ENCODE assay signal across 14 cellular contexts in genomic region chr7:35512716-35513115, GRCh38.
DNase-seq lines count a peak whose midpoint lies in the region; ATAC-seq and TF ChIP-seq lines count a peak whose summit lies in the region.
"Had no signal": no experiment of that assay in that cellular context is flagged by ENCODE, and none has a peak within 500 bp of the region (broad histone marks: within the 10 kb centered on the region; RNA-seq: fewer than 3 reads in every experiment).

No MANE protein-coding gene starts in this region.

- DNase-seq in heart right ventricle (no peak), left ventricle myocardium inferior (no peak), left cardiac atrium (no peak), left lobe of liver (ENCODE audit: low spot score) (peak; percentile 73), pons (ENCODE audit: low spot score) (peak; percentile 2)
- no peak for DNase-seq in activated CD8-positive, alpha-beta T cell treated with anti-CD3 and anti-CD28 coated beads, Interleukin-2, amount 10 ng/mL, durations not matched to agents 7 days and 5 days
- DNase-seq: ACHN; Caco-2; CD4-positive, alpha-beta T cell; GOT3; H7 had no signal

- CTCF ChIA-PET in activated CD8-positive, alpha-beta T cell treated with anti-CD3 and anti-CD28 coated beads, Interleukin-2, amount 10 ng/mL, durations not matched to agents 7 days and 5 days (lab: Charles Lee) = interaction anchor here (2.1 kb wide), 1 partner anchor 8 kb away, joined by 6 read pairs; no protein-coding TSS in a partner anchor

- no peaks in the 10 kb centered on the region for H3K4me1 Mint-ChIP-seq in activated CD8-positive, alpha-beta T cell treated with anti-CD3 and anti-CD28 coated beads, Interleukin-2, amount 10 ng/mL, durations not matched to agents 7 days and 5 days (ENCODE audit: low read depth)

- no peaks in the 10 kb centered on the region for H3K9me3 Mint-ChIP-seq in activated CD8-positive, alpha-beta T cell treated with anti-CD3 and anti-CD28 coated beads, Interleukin-2, amount 10 ng/mL, durations not matched to agents 7 days and 5 days (ENCODE audit: insufficient read depth)
- H3K9me3 Mint-ChIP-seq: CD4-positive, alpha-beta T cell had no signal

- no peak overlapping the region for H3K4me3 Mint-ChIP-seq in activated CD8-positive, alpha-beta T cell treated with anti-CD3 and anti-CD28 coated beads, Interleukin-2, amount 10 ng/mL, durations not matched to agents 7 days and 5 days
- H3K4me3 Mint-ChIP-seq: CD4-positive, alpha-beta T cell had no signal

- H3K9me3 ChIP-seq in heart right ventricle (no peaks in the 10 kb centered on the region), left ventricle myocardium inferior (replicated peaks) (no peaks in the 10 kb centered on the region)
- H3K9me3 ChIP-seq: Caco-2 had no signal

- intact Hi-C loops in heart right ventricle (cut with DNase I) (loop anchor here in 2 of 10 donors (10.0 kb wide), 2 partner anchors 88 to 258 kb away; partner anchors contain the start of gene TBX20 (in 1 of the 2)), left ventricle myocardium inferior (cut with micrococcal nuclease) (no loop called here), left cardiac atrium (cut with DNase I) (loop anchor here (5.0 to 10.0 kb wide), 2 partner anchors 45 to 88 kb away; no protein-coding TSS in a partner anchor)

- H3K27me3 ChIP-seq in heart right ventricle (no peaks in the 10 kb centered on the region), left ventricle myocardium inferior (ENCODE audit: low read depth) (no peaks in the 10 kb centered on the region)

- no peak overlapping the region for H3K4me3 ChIP-seq in heart right ventricle
- no peak overlapping the region for H3K4me3 ChIP-seq in left ventricle myocardium inferior

- WGBS in heart right ventricle, 2 donors = 50 to 52% methylated on average over 5 of the region's 5 CpGs

- ATAC-seq in heart right ventricle (peak in 5 of 8 donors; percentile 38 to 64 (median 50)), left cardiac atrium (peak; percentile 47 to 57), left lobe of liver (peak; percentile 91), GM18498 (IDR thresholded peaks at IDR 0.05; ENCODE audit: unreplicated experiment) (no peak), GM18867 (IDR thresholded peaks at IDR 0.05; ENCODE audit: unreplicated experiment) (no peak)
- ATAC-seq in activated CD8-positive, alpha-beta T cell treated with anti-CD3 and anti-CD28 coated beads, Interleukin-2, amount 10 ng/mL, durations not matched to agents 7 days and 5 days = no peak

- POLR2A ChIA-PET in activated CD8-positive, alpha-beta T cell treated with anti-CD3 and anti-CD28 coated beads, Interleukin-2, amount 10 ng/mL, durations not matched to agents 7 days and 5 days (lab: Charles Lee) = no interaction called here

- peaks cover 0 to 7% (median 0%) of the 10 kb centered on the region in 9 donors for H3K4me1 ChIP-seq in heart right ventricle
- peaks cover 8% of the 10 kb centered on the region for H3K4me1 ChIP-seq in left ventricle myocardium inferior
- H3K4me1 ChIP-seq: Caco-2 had no signal

- H3K27me3 Mint-ChIP-seq in activated CD8-positive, alpha-beta T cell treated with anti-CD3 and anti-CD28 coated beads, Interleukin-2, amount 10 ng/mL, durations not matched to agents 7 days and 5 days (ENCODE audit: low read depth) = peaks cover 11% of the 10 kb centered on the region
- H3K27me3 Mint-ChIP-seq: CD4-positive, alpha-beta T cell had no signal

- H3K36me3 ChIP-seq in heart right ventricle (no peaks in the 10 kb centered on the region), left ventricle myocardium inferior (no peaks in the 10 kb centered on the region)

- H3K27ac Mint-ChIP-seq in activated CD8-positive, alpha-beta T cell treated with anti-CD3 and anti-CD28 coated beads, Interleukin-2, amount 10 ng/mL, durations not matched to agents 7 days and 5 days = no peak overlapping the region
- H3K27ac Mint-ChIP-seq: CD4-positive, alpha-beta T cell had no signal

- TF ChIP-seq CTCF in heart right ventricle (IDR thresholded peaks at IDR 0.05) (no peak), left ventricle myocardium inferior (IDR thresholded peaks at IDR 0.05; ENCODE audit: borderline replicate concordance) (no peak)

- H3K36me3 Mint-ChIP-seq in activated CD8-positive, alpha-beta T cell treated with anti-CD3 and anti-CD28 coated beads, Interleukin-2, amount 10 ng/mL, durations not matched to agents 7 days and 5 days (ENCODE audit: low read depth) = no peaks in the 10 kb centered on the region

- H3K27ac ChIP-seq in heart right ventricle (peak overlapping the region in 1 of 10 donors; percentile 7), left ventricle myocardium inferior (replicated peaks) (no peak overlapping the region)
- H3K27ac ChIP-seq: C4-2B had no signal

Comparison
In these comparisons a context has a peak if more than half of its experiments do, and no peak if none do; other contexts are left out.
1. ATAC-seq: peak in heart right ventricle (5 of 8), left cardiac atrium (2 of 2) and left lobe of liver (single experiment); none in GM18498 (single experiment), GM18867 (single experiment) and activated CD8-positive, alpha-beta T cell treated with anti-CD3 and anti-CD28 coated beads, Interleukin-2, amount 10 ng/mL, durations not matched to agents 7 days and 5 days (single experiment).
2. DNase-seq: peak in left lobe of liver (single experiment) and pons (single experiment); none in heart right ventricle (0 of 2), left ventricle myocardium inferior (single experiment), left cardiac atrium (single experiment) and activated CD8-positive, alpha-beta T cell treated with anti-CD3 and anti-CD28 coated beads, Interleukin-2, amount 10 ng/mL, durations not matched to agents 7 days and 5 days (single experiment).